Comparison of ENCODE assay signal across 19 cellular contexts in the genomic region with DNA sequence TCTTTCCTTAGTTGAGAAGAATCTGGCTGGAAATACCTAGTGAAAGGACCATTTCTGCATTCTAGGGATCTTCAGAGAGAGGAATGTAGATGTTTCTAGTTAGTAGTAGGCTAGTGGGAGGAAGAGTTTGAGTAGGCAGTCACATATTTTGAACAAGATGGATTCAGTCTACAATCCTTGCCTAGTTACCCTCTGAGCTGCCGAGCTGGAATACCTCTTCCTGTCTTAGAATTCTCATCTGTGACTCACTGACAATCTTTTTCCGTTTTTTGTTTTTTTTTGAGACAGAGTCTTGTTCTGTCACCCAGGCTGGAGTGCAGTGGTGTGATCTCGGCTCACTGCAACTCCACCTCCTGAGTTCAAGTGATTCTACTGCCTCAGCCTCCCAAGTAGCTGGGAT. TPM values are rescaled to one million over a fixed set of nuclear protein-coding genes. Genes with fewer than 3 reads are reported as not detected.
"Had no signal": no experiment of that assay in that cellular context is flagged by ENCODE, and none has a peak within 500 bp of the region (broad histone marks: within the 10 kb centered on the region; RNA-seq: fewer than 3 reads in every experiment).

No MANE protein-coding gene starts in this region.

- ATAC-seq: activated CD4-positive, alpha-beta T cell treated with anti-CD3 and anti-CD28 coated beads for 36 hours; body of pancreas; effector memory CD8-positive, alpha-beta T cell; left cardiac atrium; naive thymus-derived CD4-positive, alpha-beta T cell; stimulated activated naive CD8-positive, alpha-beta T cell treated with anti-CD3 and anti-CD28 coated beads, Interleukin-15, Interleukin-2, amounts not matched to agents 100 U/mL and 50 U/mL, for 24 hours had no signal

- DNase-seq: activated CD4-positive, alpha-beta memory T cell treated with anti-CD3 and anti-CD28 coated beads, Interleukin-2, amount 10 ng/mL, durations not matched to agents 7 days and 5 days; activated CD4-positive, alpha-beta T cell treated with anti-CD3 and anti-CD28 coated beads for 36 hours; activated CD8-positive, alpha-beta memory T cell treated with anti-CD3 and anti-CD28 coated beads, Interleukin-2, amount 50 U/mL, for 4 hours; activated naive CD4-positive, alpha-beta T cell treated with Interleukin-2 at 50 U/mL for 16 hours; body of pancreas; effector memory CD8-positive, alpha-beta T cell; left cardiac atrium; naive thymus-derived CD4-positive, alpha-beta T cell; occipital lobe; sigmoid colon; stimulated activated CD4-positive, alpha-beta T cell treated with anti-CD3 and anti-CD28 coated beads, Interleukin-4, amount 100 ng/mL, for 1 hour; stimulated activated CD8-positive, alpha-beta memory T cell treated with anti-CD3 and anti-CD28 coated beads, Interleukin-4, amount 100 ng/mL, for 48 hours; stimulated activated naive CD8-positive, alpha-beta T cell treated with anti-CD3 and anti-CD28 coated beads, Interleukin-15, Interleukin-2, amounts not matched to agents 100 U/mL and 50 U/mL, for 24 hours; SW 1271; T1000; upper lobe of left lung; WERI-Rb-1 had no signal

- H3K4me3 ChIP-seq: body of pancreas, sigmoid colon, suprapubic skin, upper lobe of left lung had no signal

RNA-seq across cellular contexts. Expression of a gene that starts 30.7 kb away (rescaled TPM):
- total RNA-seq: activated CD4-positive, alpha-beta memory T cell treated with anti-CD3 and anti-CD28 coated beads, Interleukin-2, amount 10 ng/mL, durations not matched to agents 7 days and 5 days; activated CD4-positive, alpha-beta T cell treated with anti-CD3 and anti-CD28 coated beads for 36 hours; left cardiac atrium; mononuclear cell; naive thymus-derived CD4-positive, alpha-beta T cell had no signal
